In the genomic region with DNA sequence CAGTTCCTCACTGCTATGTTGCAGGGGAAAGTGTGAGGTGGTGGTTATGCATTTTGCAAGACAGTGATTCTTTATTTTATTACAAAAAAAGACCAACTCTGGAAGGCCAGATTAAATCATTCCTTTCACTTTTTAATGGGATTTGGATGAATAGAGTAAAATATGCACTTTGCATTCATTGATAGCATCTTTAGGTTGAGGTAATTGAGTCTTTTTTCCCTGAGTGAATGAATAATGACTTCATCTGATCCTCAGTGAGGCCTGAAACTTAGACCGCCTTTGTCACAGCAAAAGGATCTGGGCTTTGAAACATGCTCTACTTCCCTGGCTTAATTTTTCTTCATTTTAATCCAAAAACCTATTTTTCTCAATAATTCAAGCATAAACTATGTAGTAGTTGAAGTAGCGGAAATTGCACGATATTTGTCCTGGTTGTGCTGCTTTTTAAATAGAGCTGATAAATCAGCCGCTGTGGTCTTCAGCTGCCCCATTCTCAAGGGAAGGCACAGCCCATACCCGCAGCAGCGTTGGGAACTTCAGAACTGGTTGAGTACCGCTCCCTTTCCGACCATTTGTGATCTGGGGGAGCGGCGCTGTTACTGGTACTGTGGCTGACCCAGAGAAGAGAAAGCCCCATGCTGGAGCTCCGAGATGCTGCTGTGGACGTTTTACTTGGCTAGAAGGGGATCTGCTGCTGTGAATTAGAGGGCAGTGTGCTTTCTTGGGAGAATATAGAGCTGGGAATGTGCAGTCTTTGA, we compare ENCODE assay signal across 19 cellular contexts.
"Had no signal": no experiment of that assay in that cellular context is flagged by ENCODE, and none has a peak within 500 bp of the region (broad histone marks: within the 10 kb centered on the region; RNA-seq: fewer than 3 reads in every experiment).

No MANE protein-coding gene starts in this region.

- H3K9me3 Mint-ChIP-seq: activated T-helper 2 cell treated with anti-CD3 and anti-CD28 coated beads, Interferon-gamma antibody, Interleukin-2, Interleukin-4, amounts not matched to agents 10 μg/mL and 5 μg/mL and 100 μg/mL, durations not matched to agents 14 hours and 24 hours and 36 hours; central memory CD8-positive, alpha-beta T cell; stimulated activated naive CD8-positive, alpha-beta T cell treated with anti-CD3 and anti-CD28 coated beads, Interleukin-15, Interleukin-2, amounts not matched to agents 100 ng/mL and 50 ng/mL, for 24 hours; T-helper 2 cell treated with Interferon-gamma antibody and Interleukin-4, amounts not matched to agents 5 μg/mL and 100 μg/mL, for 36 hours had no signal

- H3K4me3 ChIP-seq: body of pancreas, coronary artery, lung, mucosa of descending colon, right lobe of liver, SJCRH30, smooth muscle cell, upper lobe of right lung had no signal

- H3K27me3 Mint-ChIP-seq: central memory CD8-positive, alpha-beta T cell; naive thymus-derived CD4-positive, alpha-beta T cell; progenitor cell of endocrine pancreas; stimulated activated naive CD8-positive, alpha-beta T cell treated with anti-CD3 and anti-CD28 coated beads, Interleukin-15, Interleukin-2, amounts not matched to agents 100 ng/mL and 50 ng/mL, for 24 hours had no signal

- H3K36me3 ChIP-seq: right lobe of liver, SJCRH30 had no signal

- DNase-seq: activated naive CD4-positive, alpha-beta T cell treated with anti-CD3 and anti-CD28 coated beads, Interleukin-2, amount 50 U/mL, for 16 hours; activated T-cell treated with anti-CD3 and anti-CD28 coated beads for 4 hours; body of pancreas; effector CD4-positive, alpha-beta T cell; foreskin melanocyte; left colon; mucosa of descending colon; naive thymus-derived CD4-positive, alpha-beta T cell; right lobe of liver; SJCRH30; upper lobe of right lung had no signal

- H3K9me3 ChIP-seq: body of pancreas, mucosa of descending colon, right lobe of liver, SJCRH30, upper lobe of right lung had no signal

- H3K4me1 ChIP-seq: right lobe of liver, SJCRH30, upper lobe of right lung had no signal

- H3K27ac Mint-ChIP-seq: activated T-helper 2 cell treated with anti-CD3 and anti-CD28 coated beads, Interferon-gamma antibody, Interleukin-2, Interleukin-4, amounts not matched to agents 10 μg/mL and 5 μg/mL and 100 μg/mL, durations not matched to agents 14 hours and 24 hours and 36 hours; progenitor cell of endocrine pancreas; stimulated activated naive CD8-positive, alpha-beta T cell treated with anti-CD3 and anti-CD28 coated beads, Interleukin-15, Interleukin-2, amounts not matched to agents 100 ng/mL and 50 ng/mL, for 24 hours; T-helper 2 cell treated with Interferon-gamma antibody and Interleukin-4, amounts not matched to agents 5 μg/mL and 100 μg/mL, for 36 hours had no signal

- H3K27ac ChIP-seq: body of pancreas, coronary artery, right lobe of liver, SJCRH30, upper lobe of right lung had no signal

- ATAC-seq: body of pancreas; left colon; mucosa of descending colon; naive thymus-derived CD4-positive, alpha-beta T cell; right lobe of liver; upper lobe of right lung had no signal

- H3K4me2 ChIP-seq: smooth muscle cell had no signal

- H3K27me3 ChIP-seq: body of pancreas, right lobe of liver, SJCRH30, upper lobe of right lung had no signal

- H3K4me3 Mint-ChIP-seq: central memory CD8-positive, alpha-beta T cell; naive thymus-derived CD4-positive, alpha-beta T cell; stimulated activated naive CD8-positive, alpha-beta T cell treated with anti-CD3 and anti-CD28 coated beads, Interleukin-15, Interleukin-2, amounts not matched to agents 100 ng/mL and 50 ng/mL, for 24 hours; T-helper 2 cell treated with Interferon-gamma antibody and Interleukin-4, amounts not matched to agents 5 μg/mL and 100 μg/mL, for 36 hours had no signal
